Comparison of ENCODE assay signal across 8 cellular contexts in the genomic region with DNA sequence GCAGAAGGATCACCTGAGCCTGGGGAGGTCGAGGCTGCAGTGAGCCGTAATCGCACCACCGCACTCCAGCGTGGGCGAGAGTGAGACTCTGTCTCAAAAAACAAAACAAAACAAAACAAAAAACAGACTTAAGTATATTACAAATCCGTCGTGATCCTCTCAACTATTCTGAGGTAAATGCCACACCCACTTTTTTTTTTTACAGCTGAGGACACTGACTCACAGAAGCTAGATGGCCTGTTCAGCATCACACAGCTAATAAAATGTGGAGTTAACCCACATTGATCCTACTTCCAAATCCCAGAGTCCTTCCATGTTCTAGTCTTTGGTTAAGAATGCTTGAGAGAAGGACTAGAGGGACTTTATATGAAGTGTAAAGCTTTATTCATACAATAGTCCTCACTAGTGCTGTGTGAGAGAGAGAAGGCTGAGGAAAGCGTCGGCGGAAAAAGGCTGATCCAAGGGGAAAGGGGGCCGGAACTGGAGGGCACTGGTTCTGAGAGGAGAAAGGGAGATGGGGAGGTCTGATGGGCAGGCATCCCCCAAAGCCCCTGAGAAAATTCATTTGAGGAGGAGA. TPM values are rescaled to one million over a fixed set of nuclear protein-coding genes. Genes with fewer than 3 reads are reported as not detected.
DNase-seq lines count a peak whose midpoint lies in the region; ATAC-seq and TF ChIP-seq lines count a peak whose summit lies in the region.

No MANE protein-coding gene starts in this region.

- peak overlapping the region; percentile 97 for H3K27ac Mint-ChIP-seq in stimulated activated naive B cell treated with anti-CD40 and anti-IgM and Interleukin-4, amounts not matched to agents 10 μg/mL and 1 μg/mL and 100 μg/mL, for 72 hours

- H3K36me3 Mint-ChIP-seq in stimulated activated naive B cell treated with anti-CD40 and anti-IgM and Interleukin-4, amounts not matched to agents 10 μg/mL and 1 μg/mL and 100 μg/mL, for 72 hours: peaks cover 17 to 21% of the 10 kb centered on the region in 2 donors

- no peaks in the 10 kb centered on the region for H3K27me3 Mint-ChIP-seq in stimulated activated naive B cell treated with anti-CD40 and anti-IgM and Interleukin-4, amounts not matched to agents 10 μg/mL and 1 μg/mL and 100 μg/mL, for 72 hours

- peak overlapping the region; percentile 93 for H3K4me3 ChIP-seq in ACC112 (ENCODE audit: low read depth, low read length)
- H3K4me3 ChIP-seq in hepatocyte: peak overlapping the region; percentile 42

- no peaks in the 10 kb centered on the region for H4K20me1 ChIP-seq in hepatocyte (ENCODE audit: insufficient read depth, poor library complexity, severe bottlenecking)

- peak overlapping the region; percentile 99 to 100 for H3K4me3 Mint-ChIP-seq in stimulated activated naive B cell treated with anti-CD40 and anti-IgM and Interleukin-4, amounts not matched to agents 10 μg/mL and 1 μg/mL and 100 μg/mL, for 72 hours

- peaks cover 10 to 21% of the 10 kb centered on the region in 2 donors for H3K4me1 Mint-ChIP-seq in stimulated activated naive B cell treated with anti-CD40 and anti-IgM and Interleukin-4, amounts not matched to agents 10 μg/mL and 1 μg/mL and 100 μg/mL, for 72 hours

- TF ChIP-seq CTCF in VCaP (conservative IDR thresholded peaks at IDR 0.05) (no peak), hepatocyte (IDR thresholded peaks at IDR 0.05; ENCODE audit: poor library complexity) (no peak)

- no peaks in the 10 kb centered on the region for H3K9me3 Mint-ChIP-seq in stimulated activated naive B cell treated with anti-CD40 and anti-IgM and Interleukin-4, amounts not matched to agents 10 μg/mL and 1 μg/mL and 100 μg/mL, for 72 hours

- peaks cover 14% of the 10 kb centered on the region for H3K4me1 ChIP-seq in ACC112 (ENCODE audit: control insufficient read depth, insufficient read depth, low read length, unreplicated experiment)
- H3K4me1 ChIP-seq in hepatocyte (ENCODE audit: insufficient read depth): peaks cover 8% of the 10 kb centered on the region

- H3K27me3 ChIP-seq in ACC112 (ENCODE audit: insufficient read depth, low read length) (no peaks in the 10 kb centered on the region), hepatocyte (no peaks in the 10 kb centered on the region)

- no peaks in the 10 kb centered on the region for H3K9me2 ChIP-seq in hepatocyte (replicated peaks; ENCODE audit: insufficient read depth)

- H3K36me3 ChIP-seq in ACC112 (ENCODE audit: insufficient read depth, low read length) (peaks cover 13% of the 10 kb centered on the region; the same call in 1 of the 2 replicates), hepatocyte (replicated peaks; ENCODE audit: insufficient read depth, low read depth) (no peaks in the 10 kb centered on the region)

- H2AFZ ChIP-seq in ACC112 (ENCODE audit: low read length, unreplicated experiment): peak overlapping the region; percentile 71
- peak overlapping the region; percentile 61 for H2AFZ ChIP-seq in hepatocyte

- 45% methylated on average over 12 of the region's 12 CpGs for WGBS in hepatocyte (ENCODE audit: low lambda C conversion rate, missing lambda C conversion rate)

- H3K4me2 ChIP-seq in hepatocyte: peak overlapping the region; percentile 81

- no peaks in the 10 kb centered on the region for H3K9me3 ChIP-seq in hepatocyte (ENCODE audit: low read depth)

- H3K27ac ChIP-seq in ACC112 (ENCODE audit: low read depth, low read length): peak overlapping the region; percentile 81
- peak overlapping the region; percentile 85 for H3K27ac ChIP-seq in VCaP
- peak overlapping the region; percentile 91 for H3K27ac ChIP-seq in hepatocyte

- ATAC-seq in GM21528 (IDR thresholded peaks at IDR 0.05; ENCODE audit: low FRiP score, unreplicated experiment) (peak; percentile 12), HG02870 (IDR thresholded peaks at IDR 0.05; ENCODE audit: unreplicated experiment) (no peak)
- no peak for ATAC-seq in stimulated activated naive B cell treated with anti-CD40 and anti-IgM and Interleukin-4, amounts not matched to agents 10 μg/mL and 1 μg/mL and 100 μg/mL, for 72 hours (replicated peaks)

- peaks cover 39% of the 10 kb centered on the region for H3K79me2 ChIP-seq in ACC112 (ENCODE audit: control insufficient read depth, insufficient read depth, low read length, unreplicated experiment)
- peaks cover 27% of the 10 kb centered on the region for H3K79me2 ChIP-seq in hepatocyte

- DNase-seq in hepatocyte (ENCODE audit: low spot score) (peak; percentile 50), NCI-H146 treated with DMSO at 0.1 percent for 48 hours (lab: John Stamatoyannopoulos, UW; ENCODE audit: unreplicated experiment) (no peak), nucleus accumbens (lab: John Stamatoyannopoulos, UW) (no peak)
- no peak for DNase-seq in stimulated activated naive B cell treated with anti-CD40 and anti-IgM and Interleukin-4, amounts not matched to agents 10 μg/mL and 1 μg/mL and 100 μg/mL, for 72 hours

RNA-seq across cellular contexts. Expression of gene RNF25, which starts 0.6 kb away (rescaled TPM):
- total RNA-seq in hepatocyte: 21.0 and 25.9 TPM in 2 replicates
- polyA plus RNA-seq in hepatocyte: 32.4 and 32.7 TPM in 2 replicates

RNA-seq across cellular contexts. Expression of gene STK36, which starts 0.7 kb away (rescaled TPM):
- total RNA-seq in hepatocyte: 14.4 and 29.9 TPM in 2 replicates
- 37.2 and 42.7 TPM in 2 replicates for polyA plus RNA-seq in hepatocyte

RNA-seq across cellular contexts. Expression of gene BCS1L, which starts 11.7 kb away (rescaled TPM):
- 21.6 and 24.3 TPM in 2 replicates for total RNA-seq in hepatocyte
- 48.1 and 58.3 TPM in 2 replicates for polyA plus RNA-seq in hepatocyte

RNA-seq across cellular contexts. Expression of gene ZNF142, which starts 11.7 kb away (rescaled TPM):
- total RNA-seq in hepatocyte: 5.4 and 6.0 TPM in 2 replicates
- 7.7 and 8.9 TPM in 2 replicates for polyA plus RNA-seq in hepatocyte

RNA-seq across cellular contexts. Expression of gene TTLL4, which starts 39.5 kb away (rescaled TPM):
- total RNA-seq in hepatocyte: 18.2 and 19.8 TPM in 2 replicates
- 23.7 and 30.2 TPM in 2 replicates for polyA plus RNA-seq in hepatocyte
